4 cellular contexts compared by ENCODE assay signal in genomic region chr12:68908076-68908475, GRCh38. TPM values are rescaled to one million over a fixed set of nuclear protein-coding genes. Genes with fewer than 3 reads are reported as not detected.
"Had no signal": no experiment of that assay in that cellular context is flagged by ENCODE, and none has a peak within 500 bp of the region (broad histone marks: within the 10 kb centered on the region; RNA-seq: fewer than 3 reads in every experiment).

No MANE protein-coding gene starts in this region.

- H3K4me3 ChIP-seq: K562 had no signal

- DNase-seq: IMR-90 had no signal

- H3K27ac ChIP-seq: HL-60 had no signal

RNA-seq across cellular contexts. Expression of gene CPM, which starts 24.9 kb away (rescaled TPM):
- polyA plus RNA-seq: HepG2, K562 had no signal
